ENCODE assay signal across 23 cellular contexts in the genomic region with DNA sequence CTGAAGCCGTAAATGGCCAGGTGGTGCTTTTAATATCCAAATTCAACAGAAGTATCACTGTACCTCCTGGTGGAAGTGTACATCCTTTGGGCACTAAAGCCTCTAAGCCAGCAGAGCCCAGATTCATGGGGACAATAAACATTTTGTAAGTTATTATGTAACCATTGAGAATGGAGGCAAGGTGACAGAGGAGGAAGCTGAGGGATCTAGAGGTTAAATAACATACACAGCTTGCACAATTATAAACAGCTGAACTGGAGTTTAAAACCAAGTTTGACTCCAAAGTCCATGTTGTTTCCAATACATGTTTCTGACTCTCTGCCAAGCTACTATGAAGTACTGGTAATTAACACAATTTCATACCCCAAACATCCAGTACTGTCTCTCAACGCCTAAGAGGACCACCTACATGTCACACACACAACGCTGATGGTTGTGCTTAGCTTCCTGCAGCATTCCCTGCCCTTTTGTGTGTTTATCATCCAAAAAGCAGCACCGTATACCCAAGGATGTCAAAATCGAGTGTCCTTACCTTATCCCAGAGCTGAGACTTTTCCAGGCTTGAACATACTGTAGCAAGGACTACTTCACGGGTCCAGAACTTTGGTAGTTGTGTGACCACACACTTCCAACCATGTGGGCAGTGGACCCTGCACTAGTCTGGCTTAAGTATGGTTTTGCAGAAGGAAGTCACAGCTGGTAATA.
"Had no signal": no experiment of that assay in that cellular context is flagged by ENCODE, and none has a peak within 500 bp of the region (broad histone marks: within the 10 kb centered on the region; RNA-seq: fewer than 3 reads in every experiment).

No MANE protein-coding gene starts in this region.

- H3K4me1 ChIP-seq: testis, uterus had no signal

- H3K27ac Mint-ChIP-seq: activated CD8-positive, alpha-beta memory T cell treated with anti-CD3 and anti-CD28 coated beads, Interleukin-2, amount 10 ng/mL, durations not matched to agents 7 days and 5 days; activated CD8-positive, alpha-beta T cell treated with anti-CD3 and anti-CD28 coated beads, Interleukin-2, amount 10 ng/mL, durations not matched to agents 7 days and 5 days; activated naive CD4-positive, alpha-beta T cell treated with anti-CD3 and anti-CD28 coated beads, Interleukin-2, amount 50 U/mL, for 24 hours; activated naive CD8-positive, alpha-beta T cell treated with anti-CD3 and anti-CD28 coated beads, Interleukin-2, amount 50 U/mL, for 24 hours; activated T-helper 2 cell treated with anti-CD3 and anti-CD28 coated beads, Interferon-gamma antibody, Interleukin-2, Interleukin-4, amounts not matched to agents 10 μg/mL and 5 μg/mL and 100 μg/mL, durations not matched to agents 14 hours and 24 hours and 36 hours; natural killer cell; T-helper 1 cell treated with Interleukin-12 subunit alpha and Interleukin-12 subunit beta and Interleukin-4 antibody, amounts not matched to agents 30 μg/mL and 1 μg/mL, for 36 hours had no signal

- H3K36me3 ChIP-seq: uterus, WERI-Rb-1 had no signal

- H3K27me3 ChIP-seq: dorsolateral prefrontal cortex, testis, uterus had no signal

- H3K36me3 Mint-ChIP-seq: activated CD8-positive, alpha-beta memory T cell treated with anti-CD3 and anti-CD28 coated beads, Interleukin-2, amount 10 ng/mL, durations not matched to agents 7 days and 5 days; activated naive CD4-positive, alpha-beta T cell treated with anti-CD3 and anti-CD28 coated beads, Interleukin-2, amount 50 U/mL, for 24 hours; natural killer cell had no signal

- H3K4me3 Mint-ChIP-seq: activated CD8-positive, alpha-beta memory T cell treated with anti-CD3 and anti-CD28 coated beads, Interleukin-2, amount 10 ng/mL, durations not matched to agents 7 days and 5 days; activated CD8-positive, alpha-beta T cell treated with anti-CD3 and anti-CD28 coated beads, Interleukin-2, amount 10 ng/mL, durations not matched to agents 7 days and 5 days; activated naive CD4-positive, alpha-beta T cell treated with anti-CD3 and anti-CD28 coated beads, Interleukin-2, amount 50 U/mL, for 24 hours; activated naive CD8-positive, alpha-beta T cell treated with anti-CD3 and anti-CD28 coated beads, Interleukin-2, amount 50 U/mL, for 24 hours; natural killer cell; T-helper 1 cell treated with Interleukin-12 subunit alpha and Interleukin-12 subunit beta and Interleukin-4 antibody, amounts not matched to agents 30 μg/mL and 1 μg/mL, for 36 hours had no signal

- H3K27ac ChIP-seq: coronary artery, dorsolateral prefrontal cortex, testis, uterus, WERI-Rb-1 had no signal

- H3K4me1 Mint-ChIP-seq: activated CD8-positive, alpha-beta memory T cell treated with anti-CD3 and anti-CD28 coated beads, Interleukin-2, amount 10 ng/mL, durations not matched to agents 7 days and 5 days; activated naive CD4-positive, alpha-beta T cell treated with anti-CD3 and anti-CD28 coated beads, Interleukin-2, amount 50 U/mL, for 24 hours; activated naive CD8-positive, alpha-beta T cell treated with anti-CD3 and anti-CD28 coated beads, Interleukin-2, amount 50 U/mL, for 24 hours; natural killer cell had no signal

- H3K4me3 ChIP-seq: coronary artery, dorsolateral prefrontal cortex, uterus had no signal

- H3K9me3 ChIP-seq: testis, uterus had no signal

- DNase-seq: activated CD8-positive, alpha-beta memory T cell treated with anti-CD3 and anti-CD28 coated beads, Interleukin-2, amount 10 ng/mL, durations not matched to agents 7 days and 5 days; activated CD8-positive, alpha-beta T cell treated with anti-CD3 and anti-CD28 coated beads, Interleukin-2, amount 10 ng/mL, durations not matched to agents 7 days and 5 days; activated naive CD8-positive, alpha-beta T cell treated with anti-CD3 and anti-CD28 coated beads, Interleukin-2, amount 50 U/mL, for 24 hours; activated T-cell treated with anti-CD3 and anti-CD28 coated beads, Interleukin-2, amount 50 U/mL, for 48 hours; dorsolateral prefrontal cortex; effector memory CD4-positive, alpha-beta T cell; islet precursor cell; midbrain; natural killer cell; posterior cingulate gyrus; right cardiac atrium; stimulated activated CD4-positive, alpha-beta T cell treated with anti-CD3 and anti-CD28 coated beads, Interleukin-2, amount 100 ng/mL, for 48 hours; stimulated activated naive CD8-positive, alpha-beta T cell treated with anti-CD3 and anti-CD28 coated beads, Interleukin-15, Interleukin-2, amounts not matched to agents 100 U/mL and 50 U/mL, for 24 hours; T-helper 9 cell; testis; trophoblast cell; uterus; WERI-Rb-1 had no signal

- ATAC-seq: activated CD4-positive, CD25-positive, alpha-beta regulatory T cell treated with anti-CD3 and anti-CD28 coated beads, Interleukin-2, amount 50 U/mL, for 24 hours; activated CD8-positive, alpha-beta memory T cell treated with anti-CD3 and anti-CD28 coated beads, Interleukin-2, amount 10 ng/mL, durations not matched to agents 7 days and 5 days; activated CD8-positive, alpha-beta T cell treated with anti-CD3 and anti-CD28 coated beads, Interleukin-2, amount 10 ng/mL, durations not matched to agents 7 days and 5 days; activated naive CD8-positive, alpha-beta T cell treated with anti-CD3 and anti-CD28 coated beads, Interleukin-2, amount 50 U/mL, for 24 hours; natural killer cell had no signal

- H3K27me3 Mint-ChIP-seq: activated CD8-positive, alpha-beta memory T cell treated with anti-CD3 and anti-CD28 coated beads, Interleukin-2, amount 10 ng/mL, durations not matched to agents 7 days and 5 days; activated naive CD4-positive, alpha-beta T cell treated with anti-CD3 and anti-CD28 coated beads, Interleukin-2, amount 50 U/mL, for 24 hours had no signal

- H3K9me3 Mint-ChIP-seq: activated naive CD4-positive, alpha-beta T cell treated with anti-CD3 and anti-CD28 coated beads, Interleukin-2, amount 50 U/mL, for 24 hours; activated naive CD8-positive, alpha-beta T cell treated with anti-CD3 and anti-CD28 coated beads, Interleukin-2, amount 50 U/mL, for 24 hours; activated T-helper 2 cell treated with anti-CD3 and anti-CD28 coated beads, Interferon-gamma antibody, Interleukin-2, Interleukin-4, amounts not matched to agents 10 μg/mL and 5 μg/mL and 100 μg/mL, durations not matched to agents 14 hours and 24 hours and 36 hours; T-helper 1 cell treated with Interleukin-12 subunit alpha and Interleukin-12 subunit beta and Interleukin-4 antibody, amounts not matched to agents 30 μg/mL and 1 μg/mL, for 36 hours had no signal
